Comparison of ENCODE assay signal across 1 cellular context in genomic region chr10:22513483-22514413, GRCh38.
TF ChIP-seq lines count a peak whose summit lies in the region.
"Not testable (repeated sequence)": the region's sequence is repeated elsewhere in the genome, so short reads cannot be mapped to it uniquely, and the experiment has no call there.

No MANE protein-coding gene starts in this region.

TF ChIP-seq in HepG2, 621 proteins besides CTCF, POLR2A, EP300 and RAD21 (continued from another document and continues in another):
- TF ChIP-seq ZNF501 (CRISPR knock-in tag; IDR thresholded peaks at IDR 0.05) = peak; percentile 48; the same call in 1 of the 2 replicates
- peak; percentile 38 for TF ChIP-seq ZNF687 (CRISPR knock-in tag; IDR thresholded peaks at IDR 0.05)
- peak; percentile 83 for TF ChIP-seq FOXA3 (CRISPR knock-in tag; IDR thresholded peaks at IDR 0.05)
- peak; percentile 22; the same call in 1 of the 2 replicates for TF ChIP-seq ZFX (CRISPR knock-in tag; IDR thresholded peaks at IDR 0.05; ENCODE audit: low read depth)
- peak; percentile 49; the same call in 1 of the 2 replicates for TF ChIP-seq REPIN1 (CRISPR knock-in tag; IDR thresholded peaks at IDR 0.05; ENCODE audit: borderline replicate concordance, low read depth)
- 0 out of 2 replicates have a peak, but pooled peaks have one; percentile 27 for TF ChIP-seq ZFP91 (CRISPR knock-in tag; IDR thresholded peaks at IDR 0.05; ENCODE audit: borderline replicate concordance)
- 0 out of 2 replicates have a peak, but pooled peaks have one; percentile 11 for TF ChIP-seq ZMYM3 (CRISPR knock-in tag; IDR thresholded peaks at IDR 0.05)
- peak; percentile 88 for TF ChIP-seq SP5 (CRISPR knock-in tag; IDR thresholded peaks at IDR 0.05; ENCODE audit: borderline replicate concordance, low read depth)
- TF ChIP-seq MEIS1 (CRISPR knock-in tag; IDR thresholded peaks at IDR 0.05; ENCODE audit: borderline replicate concordance) = 0 out of 2 replicates have a peak, but pooled peaks have one; percentile 28
- 0 out of 2 replicates have a peak, but pooled peaks have one; percentile 70 for TF ChIP-seq FOXC1 (CRISPR knock-in tag; IDR thresholded peaks at IDR 0.05; ENCODE audit: borderline replicate concordance)
- TF ChIP-seq FOSL2 (CRISPR knock-in tag; IDR thresholded peaks at IDR 0.05) = peak; percentile 31
- TF ChIP-seq ZNF451 (CRISPR knock-in tag; IDR thresholded peaks at IDR 0.05) = 0 out of 2 replicates have a peak, but pooled peaks have one; percentile 33
- peak; percentile 14; the same call in 1 of the 2 replicates for TF ChIP-seq PATZ1 (CRISPR knock-in tag; IDR thresholded peaks at IDR 0.05)
- not testable (repeated sequence) for TF ChIP-seq FOXA1, FOXP1, NONO (IDR thresholded peaks at IDR 0.05)
- peak; percentile 90 for TF ChIP-seq FOXA1 (CRISPR knock-in tag; IDR thresholded peaks at IDR 0.05)
- TF ChIP-seq ZNF572 (CRISPR knock-in tag; IDR thresholded peaks at IDR 0.05) = 0 out of 2 replicates have a peak, but pooled peaks have one; percentile 58
- peak; percentile 53; the same call in 1 of the 2 replicates for TF ChIP-seq TBX2 (CRISPR knock-in tag; IDR thresholded peaks at IDR 0.05; ENCODE audit: borderline replicate concordance)
- 0 out of 2 replicates have a peak, but pooled peaks have one; percentile 22 for TF ChIP-seq PHF21A (CRISPR knock-in tag; IDR thresholded peaks at IDR 0.05)
- TF ChIP-seq FOXP1 (CRISPR knock-in tag; IDR thresholded peaks at IDR 0.05) = 0 out of 2 replicates have a peak, but pooled peaks have one; percentile 20
- 0 out of 2 replicates have a peak, but pooled peaks have one; percentile 52 for TF ChIP-seq ZNF788 (CRISPR knock-in tag; IDR thresholded peaks at IDR 0.05; ENCODE audit: borderline replicate concordance)
- TF ChIP-seq ZNF567 (CRISPR knock-in tag; IDR thresholded peaks at IDR 0.05; ENCODE audit: borderline replicate concordance) = 0 out of 2 replicates have a peak, but pooled peaks have one; percentile 3
- peak; percentile 62; the same call in 1 of the 2 replicates for TF ChIP-seq SALL1 (CRISPR knock-in tag; IDR thresholded peaks at IDR 0.05)
- TF ChIP-seq HOXA3 (CRISPR knock-in tag; IDR thresholded peaks at IDR 0.05) = peak; percentile 38; the same call in 1 of the 2 replicates
- 0 out of 2 replicates have a peak, but pooled peaks have one; percentile 37 for TF ChIP-seq ZSCAN31 (CRISPR knock-in tag; IDR thresholded peaks at IDR 0.05; ENCODE audit: low read depth)
- peak; percentile 72; the same call in 1 of the 2 replicates for TF ChIP-seq ZNF292 (CRISPR knock-in tag; IDR thresholded peaks at IDR 0.05; ENCODE audit: borderline replicate concordance, low read depth)
- 0 out of 2 replicates have a peak, but pooled peaks have one; percentile 24 for TF ChIP-seq PAXIP1 (CRISPR knock-in tag; conservative IDR thresholded peaks at IDR 0.05)
- peak; percentile 47; the same call in 1 of the 2 replicates for TF ChIP-seq MTA1 (CRISPR knock-in tag; IDR thresholded peaks at IDR 0.05; ENCODE audit: borderline replicate concordance)
- peak; percentile 29; the same call in 1 of the 2 replicates for TF ChIP-seq ARID4A (CRISPR knock-in tag; IDR thresholded peaks at IDR 0.05; ENCODE audit: borderline replicate concordance)
- TF ChIP-seq STAG1 (CRISPR knock-in tag; IDR thresholded peaks at IDR 0.05) = peak; percentile 34
- TF ChIP-seq YY1 (IDR thresholded peaks at IDR 0.05; ENCODE audit: insufficient read depth, insufficient replicate concordance, low read depth, low read length) = peak; percentile 33
- 0 out of 2 replicates have a peak, but pooled peaks have one; percentile 30 for TF ChIP-seq SAP130 (CRISPR knock-in tag; IDR thresholded peaks at IDR 0.05; ENCODE audit: low read depth)
- 0 out of 2 replicates have a peak, but pooled peaks have one; percentile 18 for TF ChIP-seq HNF1B (CRISPR knock-in tag; IDR thresholded peaks at IDR 0.05)
- TF ChIP-seq NONO (CRISPR knock-in tag; conservative IDR thresholded peaks at IDR 0.05) = 0 out of 2 replicates have a peak, but pooled peaks have one; percentile 21
- TF ChIP-seq POGZ (CRISPR knock-in tag; IDR thresholded peaks at IDR 0.05) = 0 out of 2 replicates have a peak, but pooled peaks have one; percentile 24
- peak; percentile 58; the same call in 1 of the 2 replicates for TF ChIP-seq ZNF350 (CRISPR knock-in tag; IDR thresholded peaks at IDR 0.05; ENCODE audit: borderline replicate concordance, low read depth)
- peak; percentile 99 for TF ChIP-seq ZNF331 (CRISPR knock-in tag; IDR thresholded peaks at IDR 0.05)
- TF ChIP-seq ZMYM4 (CRISPR knock-in tag; IDR thresholded peaks at IDR 0.05) = peak; percentile 62
